ENCODE assay signal across 8 cellular contexts in the genomic region with DNA sequence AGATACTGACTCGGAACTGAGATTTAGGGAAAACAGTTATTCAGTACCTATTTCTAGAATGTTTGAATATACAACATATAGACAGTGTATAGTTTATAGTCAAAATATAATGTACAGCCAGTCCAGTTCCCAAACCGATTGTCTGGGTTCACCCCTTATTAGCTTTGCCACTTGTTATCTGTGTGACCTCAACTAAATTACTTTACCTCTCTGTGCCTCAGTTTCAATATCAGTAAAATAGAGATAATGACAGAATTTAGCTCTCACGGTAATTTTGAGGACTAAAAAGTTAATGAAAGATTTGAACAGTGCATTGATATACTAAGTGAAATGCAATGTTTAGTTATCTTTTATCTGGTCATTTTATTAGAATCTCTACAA. TPM values are rescaled to one million over a fixed set of nuclear protein-coding genes. Genes with fewer than 3 reads are reported as not detected.
DNase-seq lines count a peak whose midpoint lies in the region; ATAC-seq, FAIRE-seq and TF ChIP-seq lines count a peak whose summit lies in the region.

No MANE protein-coding gene starts in this region.

- intact Hi-C loops in lower lobe of right lung (cut with DNase I) = no loop called here

- no peak for TF ChIP-seq POLR2A in tibial nerve (IDR thresholded peaks at IDR 0.05)

- peaks cover 11% of the 10 kb centered on the region for H3K4me1 ChIP-seq in astrocyte (ENCODE audit: insufficient read depth, low read length)
- peaks cover 40% of the 10 kb centered on the region for H3K4me1 ChIP-seq in lower lobe of right lung
- peaks cover 4 to 45% (median 14%) of the 10 kb centered on the region in 4 donors for H3K4me1 ChIP-seq in tibial nerve

- peaks cover 6% of the 10 kb centered on the region for H3K27me3 Mint-ChIP-seq in activated T-cell treated with anti-CD3 and anti-CD28 coated beads, Interleukin-2, amount 50 U/mL, for 72 hours (ENCODE audit: low read depth)
- peaks cover 3% of the 10 kb centered on the region for H3K27me3 Mint-ChIP-seq in astrocyte (ENCODE audit: low read depth, unreplicated experiment)

- peak overlapping the region; percentile 88 for H2AFZ ChIP-seq in astrocyte (ENCODE audit: low read depth, low read length)

- ATAC-seq in activated T-cell treated with anti-CD3 and anti-CD28 coated beads, Interleukin-2, amount 50 U/mL, for 72 hours (replicated peaks in 1 of 2) = no peak
- ATAC-seq in lower lobe of right lung (no peak), GM19455 (IDR thresholded peaks at IDR 0.05; ENCODE audit: unreplicated experiment) (no peak)

- no peak for FAIRE-seq in astrocyte (lab: Jason Lieb, UNC)

- peak overlapping the region; percentile 93 for H3K4me2 ChIP-seq in astrocyte (ENCODE audit: low read length)

- TF ChIP-seq CTCF in astrocyte (IDR thresholded peaks at IDR 0.05; ENCODE audit: insufficient read depth, low read depth, low read length) (no peak), lower lobe of right lung (IDR thresholded peaks at IDR 0.05) (no peak), tibial nerve (IDR thresholded peaks at IDR 0.05) (no peak)

- peaks cover 44% of the 10 kb centered on the region for H3K79me2 ChIP-seq in astrocyte (ENCODE audit: insufficient read depth, low read length)

- no peak for TF ChIP-seq EP300 in tibial nerve (IDR thresholded peaks at IDR 0.05)

- peaks cover 34% of the 10 kb centered on the region for H4K20me1 ChIP-seq in astrocyte (ENCODE audit: insufficient read depth, low read length)

- peak overlapping the region; percentile 97 to 98 for H3K4me3 Mint-ChIP-seq in activated T-cell treated with anti-CD3 and anti-CD28 coated beads, Interleukin-2, amount 50 U/mL, for 72 hours
- H3K4me3 Mint-ChIP-seq in astrocyte (ENCODE audit: unreplicated experiment) = peak overlapping the region; percentile 96

- peak overlapping the region; percentile 96 for H3K27ac Mint-ChIP-seq in activated T-cell treated with anti-CD3 and anti-CD28 coated beads, Interleukin-2, amount 50 U/mL, for 72 hours
- H3K27ac Mint-ChIP-seq in astrocyte (ENCODE audit: unreplicated experiment) = peak overlapping the region; percentile 91

- no peaks in the 10 kb centered on the region for H3K9me3 Mint-ChIP-seq in activated T-cell treated with anti-CD3 and anti-CD28 coated beads, Interleukin-2, amount 50 U/mL, for 72 hours
- H3K9me3 Mint-ChIP-seq in astrocyte (ENCODE audit: unreplicated experiment) = no peaks in the 10 kb centered on the region

- no peak for DNase-seq in activated T-cell treated with anti-CD3 and anti-CD28 coated beads, Interleukin-2, amount 50 U/mL, for 72 hours
- DNase-seq in activated T-cell treated with anti-CD3 and anti-CD28 coated beads for 4 hours (no peak), astrocyte (ENCODE audit: low read depth) (no peak), lower lobe of right lung (no peak), tibial nerve (ENCODE audit: low spot score in 2 of 2) (no peak), NCI-H82 (lab: John Stamatoyannopoulos, UW) (no peak)
- DNase-seq in stimulated activated CD4-positive, alpha-beta T cell treated with anti-CD3 and anti-CD28 coated beads, Interleukin-4, amount 100 ng/mL, for 4 hours = no peak

- H3K27ac ChIP-seq in astrocyte (ENCODE audit: low read depth, low read length) (peak overlapping the region; percentile 88), lower lobe of right lung (peak overlapping the region; percentile 95), tibial nerve (peak overlapping the region; percentile 80 to 95 (median 94))

- 53 to 54% methylated on average over 3 of the region's 3 CpGs for WGBS in tibial nerve, 2 donors

- H3K27me3 ChIP-seq in astrocyte (ENCODE audit: insufficient read depth, low read length) = peaks cover under 1% of the 10 kb centered on the region
- no peaks in the 10 kb centered on the region for H3K27me3 ChIP-seq in lower lobe of right lung (ENCODE audit: low read depth)
- H3K27me3 ChIP-seq in tibial nerve = no peaks in the 10 kb centered on the region

- H3K4me1 Mint-ChIP-seq in activated T-cell treated with anti-CD3 and anti-CD28 coated beads, Interleukin-2, amount 50 U/mL, for 72 hours (ENCODE audit: low read depth) = peaks cover 48% of the 10 kb centered on the region
- H3K4me1 Mint-ChIP-seq in astrocyte (ENCODE audit: low read depth, unreplicated experiment) = peaks cover 6% of the 10 kb centered on the region

- H3K36me3 ChIP-seq in astrocyte (ENCODE audit: insufficient read depth, low read length) = peaks cover 5% of the 10 kb centered on the region
- H3K36me3 ChIP-seq in lower lobe of right lung = no peaks in the 10 kb centered on the region
- peaks cover 0 to 11% (median 0%) of the 10 kb centered on the region in 3 donors for H3K36me3 ChIP-seq in tibial nerve

- H3K9me3 ChIP-seq in astrocyte (ENCODE audit: insufficient read depth, low read depth, low read length) (no peaks in the 10 kb centered on the region), lower lobe of right lung (no peaks in the 10 kb centered on the region), tibial nerve (no peaks in the 10 kb centered on the region)

- H3K4me3 ChIP-seq in astrocyte (ENCODE audit: insufficient read depth, low read depth, low read length) (peak overlapping the region; percentile 94), lower lobe of right lung (peak overlapping the region; percentile 92), tibial nerve (peak overlapping the region in 3 of 4 donors; percentile 69 to 96 (median 74))

- H3K36me3 Mint-ChIP-seq in activated T-cell treated with anti-CD3 and anti-CD28 coated beads, Interleukin-2, amount 50 U/mL, for 72 hours (ENCODE audit: insufficient read depth in 2 of 2) = peaks cover 2 to 11% of the 10 kb centered on the region in 2 donors
- H3K36me3 Mint-ChIP-seq in astrocyte (ENCODE audit: low read depth, unreplicated experiment) = peaks cover 10% of the 10 kb centered on the region

- H3K9ac ChIP-seq in astrocyte (ENCODE audit: low read length) = peak overlapping the region; percentile 97

RNA-seq across cellular contexts. Expression of a gene that starts 0.8 kb away (rescaled TPM):
- total RNA-seq in activated T-cell treated with anti-CD3 and anti-CD28 coated beads, Interleukin-2, amount 50 U/mL, for 72 hours = 10 to 100 TPM; 75.9 to 95.8 TPM
- 93.2 and 96.0 TPM in 2 replicates for total RNA-seq in astrocyte
- total RNA-seq in lower lobe of right lung = 64.1 TPM
- total RNA-seq in tibial nerve = 10 to 100 TPM; 57.9 to 69.5 (median 61.4) TPM

RNA-seq across cellular contexts. Expression of a gene that starts 51.0 kb away (rescaled TPM):
- total RNA-seq in activated T-cell treated with anti-CD3 and anti-CD28 coated beads, Interleukin-2, amount 50 U/mL, for 72 hours = 10 to 100 TPM; 46.8 to 52.3 TPM
- total RNA-seq in astrocyte (25.2 and 28.3 TPM in 2 replicates), lower lobe of right lung (34.2 TPM), tibial nerve (10 to 100 TPM; 17.3 to 32.4 (median 18.3) TPM)
